Comparison of ENCODE assay signal across 17 cellular contexts in genomic region chr3:133455281-133455680, GRCh38. TPM values are rescaled to one million over a fixed set of nuclear protein-coding genes. Genes with fewer than 3 reads are reported as not detected.
DNase-seq lines count a peak whose midpoint lies in the region; ATAC-seq and TF ChIP-seq lines count a peak whose summit lies in the region.
"Had no signal": no experiment of that assay in that cellular context is flagged by ENCODE, and none has a peak within 500 bp of the region (broad histone marks: within the 10 kb centered on the region; RNA-seq: fewer than 3 reads in every experiment).

No MANE protein-coding gene starts in this region.

- no peak overlapping the region for H3K9ac ChIP-seq in Karpas-422 (ENCODE audit: low read length)
- no peak overlapping the region for H3K9ac ChIP-seq in neural progenitor cell

- H3K4me1 Mint-ChIP-seq in neural progenitor cell, result peaks cover 38% of the 10 kb centered on the region
- H3K4me1 Mint-ChIP-seq: CD14-positive monocyte had no signal

- TF ChIP-seq CTCF in neural progenitor cell (IDR thresholded peaks at IDR 0.05), result no peak

- H3K9me3 ChIP-seq in Karpas-422 (ENCODE audit: low read length) (no peaks in the 10 kb centered on the region), neural progenitor cell (ENCODE audit: low read depth) (no peaks in the 10 kb centered on the region)

- no peak overlapping the region for H3K4me3 Mint-ChIP-seq in neural progenitor cell
- H3K4me3 Mint-ChIP-seq: CD14-positive monocyte; CD8-positive, alpha-beta T cell; HFFc6 had no signal

- H4K20me1 ChIP-seq in Karpas-422 (ENCODE audit: insufficient read depth, low read depth, low read length), result no peaks in the 10 kb centered on the region
- H4K20me1 ChIP-seq in neural progenitor cell (ENCODE audit: low read depth), result no peaks in the 10 kb centered on the region

- H3K36me3 ChIP-seq in Karpas-422 (ENCODE audit: insufficient read depth, low read length) (no peaks in the 10 kb centered on the region), neural progenitor cell (no peaks in the 10 kb centered on the region)

- H3K79me2 ChIP-seq in Karpas-422 (ENCODE audit: low read length), result no peaks in the 10 kb centered on the region
- H3K79me2 ChIP-seq in neural progenitor cell (ENCODE audit: low read depth), result no peaks in the 10 kb centered on the region

- H3K27me3 Mint-ChIP-seq in neural progenitor cell (ENCODE audit: insufficient read depth, low read depth), result peaks cover 6% of the 10 kb centered on the region

- no peaks in the 10 kb centered on the region for H3K36me3 Mint-ChIP-seq in neural progenitor cell
- H3K36me3 Mint-ChIP-seq: CD14-positive monocyte; CD8-positive, alpha-beta T cell had no signal

- no peak overlapping the region for H3K27ac Mint-ChIP-seq in neural progenitor cell
- H3K27ac Mint-ChIP-seq: CD14-positive monocyte, HFFc6 had no signal

- H3K4me2 ChIP-seq in Karpas-422 (ENCODE audit: low read depth, low read length, poor library complexity, severe bottlenecking) (no peak overlapping the region), neural progenitor cell (no peak overlapping the region)

- ATAC-seq in HG02885 (IDR thresholded peaks at IDR 0.05; ENCODE audit: poor library complexity, unreplicated experiment), result no peak
- ATAC-seq in HG02840 (IDR thresholded peaks at IDR 0.05; ENCODE audit: low FRiP score, unreplicated experiment), result no peak
- ATAC-seq: CD8-positive, alpha-beta T cell; HepG2 had no signal

- no peaks in the 10 kb centered on the region for H3K27me3 ChIP-seq in Karpas-422 (ENCODE audit: low read length)
- H3K27me3 ChIP-seq in neural progenitor cell, result no peaks in the 10 kb centered on the region

- H2AFZ ChIP-seq in Karpas-422 (ENCODE audit: low read length) (no peak overlapping the region), neural progenitor cell (replicated peaks) (peak overlapping the region; percentile 12)

- H3F3A ChIP-seq in neural progenitor cell (ENCODE audit: low read depth), result peaks cover 30% of the 10 kb centered on the region

- H3K27ac ChIP-seq in Karpas-422 (ENCODE audit: low read length), result peak overlapping the region; percentile 98
- no peak overlapping the region for H3K27ac ChIP-seq in neural progenitor cell

- H3K9me2 ChIP-seq in Karpas-422 (replicated peaks; ENCODE audit: insufficient read depth, low read length), result no peaks in the 10 kb centered on the region

- H3K4me3 ChIP-seq in Karpas-422 (ENCODE audit: low read length) (no peak overlapping the region), neural progenitor cell (no peak overlapping the region)

- H3K9me3 Mint-ChIP-seq in neural progenitor cell, result no peaks in the 10 kb centered on the region
- H3K9me3 Mint-ChIP-seq: CD14-positive monocyte; CD8-positive, alpha-beta T cell; HFFc6 had no signal

- DNase-seq in Karpas-422 (no peak), NCI-H82 treated with DMSO at 0.1 percent for 48 hours (lab: John Stamatoyannopoulos, UW; ENCODE audit: unreplicated experiment) (peak; percentile 83), neural progenitor cell (ENCODE audit: low spot score) (peak; percentile 33)
- DNase-seq in effector CD8-positive, alpha-beta T cell (lab: John Stamatoyannopoulos, UW), result no peak
- DNase-seq in stimulated activated CD4-positive, alpha-beta T cell treated with anti-CD3 and anti-CD28 coated beads, Interleukin-4, amount 100 ng/mL, for 4 hours, result no peak
- DNase-seq: CD8-positive, alpha-beta T cell; COR-L47; DMS 273 treated with DMSO at 0.1 percent for 48 hours; HCEC 1CT; HFFc6 had no signal

- H3K4me1 ChIP-seq in Karpas-422 (ENCODE audit: low read length) (peaks cover 72% of the 10 kb centered on the region), neural progenitor cell (peaks cover 46% of the 10 kb centered on the region)

RNA-seq across cellular contexts. Expression of gene BFSP2, which starts 55.4 kb away (rescaled TPM):
- total RNA-seq in Karpas-422 (2014; rRNA removed; shearing (Covaris generic); ENCODE audit: low replicate concordance), result 33.1 and 44.7 TPM in 2 replicates
- total RNA-seq in neural progenitor cell (ENCODE audit: low replicate concordance), result not detected in 2 replicates
- total RNA-seq: A673; CD8-positive, alpha-beta T cell; Daoy; H4; HepG2; HFFc6 had no signal

Comparison
In these comparisons a context has a peak if more than half of its experiments do, and no peak if none do; other contexts are left out.
1. DNase-seq: peak in NCI-H82 treated with DMSO at 0.1 percent for 48 hours (single experiment) and neural progenitor cell (single experiment); none in Karpas-422 (single experiment), effector CD8-positive, alpha-beta T cell (single experiment) and stimulated activated CD4-positive, alpha-beta T cell treated with anti-CD3 and anti-CD28 coated beads, Interleukin-4, amount 100 ng/mL, for 4 hours (0 of 2).
2. RNA of gene BFSP2, which starts 55.4 kb away (total RNA-seq): 33.1 to 44.7 TPM in Karpas-422; not detected in neural progenitor cell; every median in the first group is over 10 times any median in the second.